Comparison of ENCODE assay signal across 1 cellular context in the genomic region with DNA sequence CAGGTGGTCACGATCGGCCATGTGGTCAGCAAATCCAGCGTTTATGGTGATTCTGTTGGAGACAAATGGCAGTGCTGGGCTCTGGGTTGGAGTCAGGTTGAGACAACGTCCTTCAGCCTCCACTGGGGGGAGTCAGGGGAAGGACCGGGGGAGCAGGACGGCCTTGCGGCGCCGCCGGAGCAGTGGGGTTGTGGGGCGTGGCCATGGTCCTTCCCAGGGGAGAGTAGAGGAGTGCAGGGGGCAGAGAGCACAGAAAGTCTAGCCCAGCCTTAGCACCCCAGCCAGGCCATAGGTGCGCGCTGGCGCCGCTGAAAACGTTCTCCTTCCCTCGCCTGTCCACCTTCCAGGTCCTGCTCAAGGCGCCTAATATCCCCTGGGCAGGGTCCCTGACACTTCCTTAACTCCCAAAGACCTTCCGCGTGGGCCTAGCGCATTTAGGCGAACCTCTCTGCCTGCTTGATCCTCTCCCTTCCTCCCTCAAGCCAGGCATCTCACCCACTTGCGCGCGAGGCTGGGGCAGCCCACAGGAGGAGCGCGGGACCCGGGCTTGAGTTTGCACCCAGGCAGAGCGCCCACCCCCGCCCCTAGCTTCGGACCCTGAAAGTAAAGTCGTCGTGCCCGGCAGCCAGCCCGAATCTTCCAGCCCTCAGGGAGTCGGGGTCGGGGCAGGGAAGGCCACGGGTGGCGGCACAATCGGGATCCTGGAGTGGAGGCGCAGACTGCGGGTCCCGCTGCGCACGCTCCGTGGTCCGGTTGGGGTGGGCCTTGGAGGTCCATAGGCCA.
TF ChIP-seq lines count a peak whose summit lies in the region.

No MANE protein-coding gene starts in this region.

TF ChIP-seq in IMR-90, 13 proteins besides CTCF, POLR2A, EP300 and RAD21:
- TF ChIP-seq, protein P1, sequence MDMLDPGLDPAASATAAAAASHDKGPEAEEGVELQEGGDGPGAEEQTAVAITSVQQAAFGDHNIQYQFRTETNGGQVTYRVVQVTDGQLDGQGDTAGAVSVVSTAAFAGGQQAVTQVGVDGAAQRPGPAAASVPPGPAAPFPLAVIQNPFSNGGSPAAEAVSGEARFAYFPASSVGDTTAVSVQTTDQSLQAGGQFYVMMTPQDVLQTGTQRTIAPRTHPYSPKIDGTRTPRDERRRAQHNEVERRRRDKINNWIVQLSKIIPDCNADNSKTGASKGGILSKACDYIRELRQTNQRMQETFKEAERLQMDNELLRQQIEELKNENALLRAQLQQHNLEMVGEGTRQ (IDR thresholded peaks at IDR 0.05; ENCODE audit: low read depth, low read length): no peak
- TF ChIP-seq CHD1 (IDR thresholded peaks at IDR 0.05; ENCODE audit: low read depth, low read length) (no peak), MAZ (IDR thresholded peaks at IDR 0.05; ENCODE audit: borderline replicate concordance, low read depth, low read length) (no peak), MXI1 (IDR thresholded peaks at IDR 0.05; ENCODE audit: borderline replicate concordance, low read depth, low read length) (no peak), SMC3 (IDR thresholded peaks at IDR 0.05; ENCODE audit: low read depth, low read length) (no peak), RCOR1 (IDR thresholded peaks at IDR 0.05; ENCODE audit: insufficient replicate concordance, low read length) (no peak), RFX5 (IDR thresholded peaks at IDR 0.05; ENCODE audit: low read depth, low read length) (no peak), BHLHE40 (IDR thresholded peaks at IDR 0.05; ENCODE audit: low read depth, low read length) (no peak), NFE2L2 (IDR thresholded peaks at IDR 0.05; ENCODE audit: low read depth, low read length) (no peak), FOS (IDR thresholded peaks at IDR 0.05; ENCODE audit: low read depth, low read length) (no peak), MAFK (IDR thresholded peaks at IDR 0.05; ENCODE audit: low read depth, low read length) (no peak), CEBPB (IDR thresholded peaks at IDR 0.05; ENCODE audit: low read depth, low read length) (no peak)
- TF ChIP-seq, protein P2, sequence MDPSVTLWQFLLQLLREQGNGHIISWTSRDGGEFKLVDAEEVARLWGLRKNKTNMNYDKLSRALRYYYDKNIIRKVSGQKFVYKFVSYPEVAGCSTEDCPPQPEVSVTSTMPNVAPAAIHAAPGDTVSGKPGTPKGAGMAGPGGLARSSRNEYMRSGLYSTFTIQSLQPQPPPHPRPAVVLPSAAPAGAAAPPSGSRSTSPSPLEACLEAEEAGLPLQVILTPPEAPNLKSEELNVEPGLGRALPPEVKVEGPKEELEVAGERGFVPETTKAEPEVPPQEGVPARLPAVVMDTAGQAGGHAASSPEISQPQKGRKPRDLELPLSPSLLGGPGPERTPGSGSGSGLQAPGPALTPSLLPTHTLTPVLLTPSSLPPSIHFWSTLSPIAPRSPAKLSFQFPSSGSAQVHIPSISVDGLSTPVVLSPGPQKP (IDR thresholded peaks at IDR 0.05; ENCODE audit: borderline replicate concordance, low read depth, low read length): no peak
